Comparison of ENCODE assay signal across 1 cellular context in the genomic region with DNA sequence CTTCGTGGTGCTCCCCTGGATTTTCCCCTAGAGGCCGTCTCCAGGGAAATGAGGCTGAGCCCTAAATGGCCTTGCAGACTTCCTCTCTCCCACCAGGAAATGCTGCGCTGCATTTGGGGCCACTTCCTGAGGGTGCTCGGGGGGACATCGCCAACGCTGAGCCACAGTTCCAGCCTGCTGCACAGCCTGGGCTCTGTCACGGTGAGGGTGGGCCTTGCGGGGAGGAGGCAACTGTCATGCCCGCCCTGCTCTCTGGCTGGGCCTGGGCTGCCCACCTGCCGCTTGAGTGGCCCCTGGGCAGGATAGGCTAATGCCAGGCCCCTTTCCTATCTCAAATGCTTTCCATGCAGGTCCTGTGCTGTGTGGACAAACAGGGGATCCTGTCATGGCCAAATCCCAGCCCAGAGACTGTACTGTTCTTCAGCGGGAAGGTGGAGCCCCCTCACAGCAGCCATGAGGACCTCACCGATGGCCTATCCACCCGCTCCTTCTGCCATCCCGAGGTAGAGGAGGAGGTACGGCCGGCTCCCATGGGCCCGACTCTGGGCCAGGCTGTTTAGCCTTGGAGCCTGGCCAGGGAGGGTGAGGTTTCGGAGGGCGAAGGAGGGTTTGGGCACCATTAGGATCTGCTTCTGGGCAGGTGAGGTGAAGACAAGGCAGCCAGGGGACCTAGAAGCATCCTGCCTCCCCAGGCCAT.
TF ChIP-seq lines count a peak whose summit lies in the region.

No MANE protein-coding gene starts in this region.

TF ChIP-seq in HepG2, 621 proteins besides CTCF, POLR2A, EP300 and RAD21:
- TF ChIP-seq ZFP36L1 (CRISPR knock-in tag; IDR thresholded peaks at IDR 0.05) (no peak), ZNF136 (CRISPR knock-in tag; IDR thresholded peaks at IDR 0.05; ENCODE audit: low read depth) (no peak), SKIL (CRISPR knock-in tag; IDR thresholded peaks at IDR 0.05; ENCODE audit: borderline replicate concordance) (no peak), ZNF530 (CRISPR knock-in tag; IDR thresholded peaks at IDR 0.05; ENCODE audit: low read depth) (no peak), ZBTB8A (CRISPR knock-in tag; IDR thresholded peaks at IDR 0.05; ENCODE audit: borderline replicate concordance, low read depth) (no peak), AGO2 (optimal IDR thresholded peaks at IDR 0.05; ENCODE audit: low read depth, low read length) (peak; percentile 41)
